ENCODE assay signal across 6 cellular contexts in genomic region chr2:15915546-15915945, GRCh38. TPM values are rescaled to one million over a fixed set of nuclear protein-coding genes. Genes with fewer than 3 reads are reported as not detected.
"Had no signal": no experiment of that assay in that cellular context is flagged by ENCODE, and none has a peak within 500 bp of the region (broad histone marks: within the 10 kb centered on the region; RNA-seq: fewer than 3 reads in every experiment).

No MANE protein-coding gene starts in this region.

RNA-seq across cellular contexts. Expression of gene MYCN, which starts 24.8 kb away (rescaled TPM):
- total RNA-seq: activated CD4-positive, alpha-beta memory T cell treated with anti-CD3 and anti-CD28 coated beads, Interleukin-2, amount 10 ng/mL, durations not matched to agents 7 days and 5 days; activated CD4-positive, alpha-beta T cell treated with anti-CD3 and anti-CD28 coated beads, Interleukin-2, amount 10 ng/mL, durations not matched to agents 7 days and 5 days; activated naive CD4-positive, alpha-beta T cell treated with anti-CD3 and anti-CD28 coated beads, Interleukin-2, amount 50 U/mL, for 72 hours; activated naive CD8-positive, alpha-beta T cell treated with anti-CD3 and anti-CD28 coated beads, Interleukin-2, amount 10 ng/mL, durations not matched to agents 7 days and 5 days; ascending aorta; fibroblast of lung had no signal
- polyA plus RNA-seq: fibroblast of lung had no signal
